23 cellular contexts compared by ENCODE assay signal in genomic region chr6:4139272-4139671, GRCh38.
"Had no signal": no experiment of that assay in that cellular context is flagged by ENCODE, and none has a peak within 500 bp of the region (broad histone marks: within the 10 kb centered on the region; RNA-seq: fewer than 3 reads in every experiment).

No MANE protein-coding gene starts in this region.

- H3K27me3 ChIP-seq: colonic mucosa, gastroesophageal sphincter, heart left ventricle, spleen, tibial nerve had no signal

- FAIRE-seq: endometrium, kidney, urothelium cell line had no signal

- H3K36me3 Mint-ChIP-seq: natural killer cell treated with Interleukin-12 subunit alpha and Interleukin-12 subunit beta and Interleukin-15 and Interleukin-18, amount 100 ng/mL, for 72 hours had no signal

- DNase-seq: activated B cell treated with CpG ODN at 0.5 μM for 24 hours; activated CD4-positive, alpha-beta T cell treated with anti-CD3 and anti-CD28 coated beads for 48 hours; activated CD8-positive, alpha-beta memory T cell treated with anti-CD3 and anti-CD28 coated beads, Interleukin-2, amount 50 U/mL, for 48 hours; activated gamma-delta T cell treated with Interleukin-2 at 50 U/mL for 16 hours; amygdala; central memory CD4-positive, alpha-beta T cell; colonic mucosa; heart left ventricle; kidney; spleen; stimulated activated CD8-positive, alpha-beta memory T cell treated with anti-CD3 and anti-CD28 coated beads, Interleukin-4, amount 100 ng/mL, for 48 hours; stimulated activated naive CD8-positive, alpha-beta T cell treated with anti-CD3 and anti-CD28 coated beads, Interleukin-15, Interleukin-2, amounts not matched to agents 100 U/mL and 50 U/mL, for 24 hours; T-helper 1 cell; T-helper 9 cell had no signal

- H3K9me3 ChIP-seq: colonic mucosa, gastroesophageal sphincter, heart left ventricle, spleen, tibial nerve had no signal

- H3K36me3 ChIP-seq: colonic mucosa, gastroesophageal sphincter, heart left ventricle, spleen, tibial nerve had no signal

- H3K27me3 Mint-ChIP-seq: activated B cell treated with CpG ODN at 0.5 μM for 24 hours had no signal

- ATAC-seq: activated naive CD4-positive, alpha-beta T cell treated with anti-CD3 and anti-CD28 coated beads, Interleukin-2, amount 50 U/mL, for 72 hours; gastroesophageal sphincter; heart left ventricle; left lobe of liver; natural killer cell treated with Interleukin-12 subunit alpha and Interleukin-12 subunit beta and Interleukin-15 and Interleukin-18, amount 100 ng/mL, for 72 hours; stimulated activated naive CD8-positive, alpha-beta T cell treated with anti-CD3 and anti-CD28 coated beads, Interleukin-15, Interleukin-2, amounts not matched to agents 100 U/mL and 50 U/mL, for 24 hours had no signal

- H3K4me3 ChIP-seq: colonic mucosa, gastroesophageal sphincter, heart left ventricle, lung, spleen, tibial nerve had no signal

- H3K27ac ChIP-seq: colonic mucosa, heart left ventricle, tibial nerve had no signal

- H3K27ac Mint-ChIP-seq: activated B cell treated with CpG ODN at 0.5 μM for 24 hours; brain; natural killer cell treated with Interleukin-12 subunit alpha and Interleukin-12 subunit beta and Interleukin-15 and Interleukin-18, amount 100 ng/mL, for 72 hours had no signal

- H3K4me3 Mint-ChIP-seq: activated B cell treated with CpG ODN at 0.5 μM for 24 hours; natural killer cell treated with Interleukin-12 subunit alpha and Interleukin-12 subunit beta and Interleukin-15 and Interleukin-18, amount 100 ng/mL, for 72 hours had no signal

- H3K9me3 Mint-ChIP-seq: activated B cell treated with CpG ODN at 0.5 μM for 24 hours; activated naive CD4-positive, alpha-beta T cell treated with anti-CD3 and anti-CD28 coated beads, Interleukin-2, amount 50 U/mL, for 72 hours; natural killer cell treated with Interleukin-12 subunit alpha and Interleukin-12 subunit beta and Interleukin-15 and Interleukin-18, amount 100 ng/mL, for 72 hours had no signal
